ENCODE assay signal across 17 cellular contexts in genomic region chr15:28005004-28005527, GRCh38.
"Had no signal": no experiment of that assay in that cellular context is flagged by ENCODE, and none has a peak within 500 bp of the region (broad histone marks: within the 10 kb centered on the region; RNA-seq: fewer than 3 reads in every experiment).

No MANE protein-coding gene starts in this region.

- H3K4me3 ChIP-seq: adrenal gland, breast epithelium, SJSA1 had no signal

- H3K4me1 ChIP-seq: adrenal gland, breast epithelium, SJSA1 had no signal

- H3K27me3 ChIP-seq: adrenal gland, breast epithelium, SJSA1 had no signal

- H3K9me3 ChIP-seq: adrenal gland, breast epithelium, SJSA1 had no signal

- H3K36me3 ChIP-seq: adrenal gland, breast epithelium, SJSA1 had no signal

- DNase-seq: activated CD4-positive, alpha-beta T cell treated with anti-CD3 and anti-CD28 coated beads for 4 hours; activated naive CD4-positive, alpha-beta T cell treated with anti-CD3 and anti-CD28 coated beads, Interleukin-2, amount 50 U/mL, for 16 hours; activated naive CD8-positive, alpha-beta T cell treated with anti-CD3 and anti-CD28 coated beads, Interleukin-2, amount 10 ng/mL, durations not matched to agents 7 days and 5 days; activated T-cell treated with anti-CD3 and anti-CD28 coated beads for 4 hours; activated T-cell treated with anti-CD3 and anti-CD28 coated beads, Interleukin-2, amount 50 U/mL, for 48 hours; central memory CD4-positive, alpha-beta T cell; NCI-H1092 treated with DMSO at 0.1 percent for 48 hours; NCI-H1417 treated with DMSO at 0.1 percent for 48 hours; NCI-H1694 treated with DMSO at 0.1 percent for 48 hours; NCI-H2029 treated with DMSO at 0.1 percent for 48 hours; NCI-H524; PC-3; SHP77 had no signal

- H3K27ac ChIP-seq: adrenal gland, breast epithelium, KMS-11, SJSA1 had no signal

- H3K9ac ChIP-seq: KMS-11 had no signal

- H3K4me2 ChIP-seq: KMS-11 had no signal
